Comparison of ENCODE assay signal across 15 cellular contexts in genomic region chr9:113139225-113139829, GRCh38.
"Had no signal": no experiment of that assay in that cellular context is flagged by ENCODE, and none has a peak within 500 bp of the region (broad histone marks: within the 10 kb centered on the region; RNA-seq: fewer than 3 reads in every experiment).

No MANE protein-coding gene starts in this region.

- H3K4me3 Mint-ChIP-seq: activated naive CD4-positive, alpha-beta T cell treated with anti-CD3 and anti-CD28 coated beads for 36 hours; neural progenitor cell; stimulated activated naive CD8-positive, alpha-beta T cell treated with anti-CD3 and anti-CD28 coated beads, Interleukin-15, amount 100 ng/mL, for 72 hours had no signal

- H3K27ac Mint-ChIP-seq: activated naive CD4-positive, alpha-beta T cell treated with anti-CD3 and anti-CD28 coated beads for 36 hours; activated T-helper 2 cell treated with anti-CD3 and anti-CD28 coated beads, Interferon-gamma antibody, Interleukin-2, Interleukin-4, amounts not matched to agents 10 μg/mL and 5 μg/mL and 100 μg/mL, durations not matched to agents 14 hours and 24 hours and 36 hours; neural progenitor cell; stimulated activated naive CD8-positive, alpha-beta T cell treated with anti-CD3 and anti-CD28 coated beads, Interleukin-15, amount 100 ng/mL, for 72 hours had no signal

- H3K4me1 Mint-ChIP-seq: stimulated activated naive CD8-positive, alpha-beta T cell treated with anti-CD3 and anti-CD28 coated beads, Interleukin-15, amount 100 ng/mL, for 72 hours had no signal

- DNase-seq: activated CD4-positive, alpha-beta T cell treated with anti-CD3 and anti-CD28 coated beads for 1 hour; activated CD4-positive, alpha-beta T cell treated with anti-CD3 and anti-CD28 coated beads, Interleukin-2, amount 50 U/mL, for 4 hours; activated naive CD4-positive, alpha-beta T cell treated with anti-CD3 and anti-CD28 coated beads for 36 hours; colonic mucosa; effector CD8-positive, alpha-beta T cell; foreskin fibroblast; stimulated activated naive CD8-positive, alpha-beta T cell treated with anti-CD3 and anti-CD28 coated beads, Interleukin-15, amount 100 ng/mL, for 72 hours; T-helper 1 cell; T1000; thyroid gland had no signal

- H3K36me3 Mint-ChIP-seq: neural progenitor cell had no signal

- ATAC-seq: Right ventricle myocardium inferior; sciatic nerve; SK-N-SH treated with all-trans-retinoic acid at 6 μM for 48 hours; stimulated activated naive CD8-positive, alpha-beta T cell treated with anti-CD3 and anti-CD28 coated beads, Interleukin-15, amount 100 ng/mL, for 72 hours had no signal
